Comparison of ENCODE assay signal across 33 cellular contexts in genomic region chr1:236130372-236130771, GRCh38.
"Had no signal": no experiment of that assay in that cellular context is flagged by ENCODE, and none has a peak within 500 bp of the region (broad histone marks: within the 10 kb centered on the region; RNA-seq: fewer than 3 reads in every experiment).

No MANE protein-coding gene starts in this region.

- H3K4me1 ChIP-seq: ascending aorta had no signal

- H3K36me3 ChIP-seq: ascending aorta, cardiac muscle cell had no signal

- H3K9me3 Mint-ChIP-seq: activated B cell treated with CpG ODN at 0.5 μM for 24 hours; activated CD4-positive, alpha-beta memory T cell treated with anti-CD3 and anti-CD28 coated beads for 36 hours; activated CD4-positive, alpha-beta T cell treated with anti-CD3 and anti-CD28 coated beads, Interleukin-2, amount 10 ng/mL, durations not matched to agents 24 days and 14 days; activated CD8-positive, alpha-beta T cell treated with anti-CD3 and anti-CD28 coated beads for 36 hours; activated naive CD4-positive, alpha-beta T cell treated with anti-CD3 and anti-CD28 coated beads, Interleukin-2, amount 10 ng/mL, durations not matched to agents 7 days and 5 days; activated naive CD4-positive, alpha-beta T cell treated with anti-CD3 and anti-CD28 coated beads, Interleukin-2, amount 50 U/mL, for 24 hours; activated naive CD8-positive, alpha-beta T cell treated with anti-CD3 and anti-CD28 coated beads, Interleukin-2, amount 10 ng/mL, durations not matched to agents 7 days and 5 days; activated naive CD8-positive, alpha-beta T cell treated with anti-CD3 and anti-CD28 coated beads, Interleukin-2, amount 50 U/mL, for 24 hours; activated T-cell treated with anti-CD3 and anti-CD28 coated beads, Interleukin-2, amount 50 U/mL, for 24 hours; activated T-helper 2 cell treated with anti-CD3 and anti-CD28 coated beads, Interferon-gamma antibody, Interleukin-2, Interleukin-4, amounts not matched to agents 10 μg/mL and 5 μg/mL and 100 μg/mL, durations not matched to agents 14 hours and 24 hours and 36 hours; central memory CD8-positive, alpha-beta T cell; T-cell; T-helper 2 cell treated with Interferon-gamma antibody and Interleukin-4, amounts not matched to agents 5 μg/mL and 100 μg/mL, for 36 hours had no signal

- H3K36me3 Mint-ChIP-seq: activated CD4-positive, alpha-beta memory T cell treated with anti-CD3 and anti-CD28 coated beads for 36 hours; activated naive CD4-positive, alpha-beta T cell treated with anti-CD3 and anti-CD28 coated beads, Interleukin-2, amount 10 ng/mL, durations not matched to agents 7 days and 5 days; activated naive CD4-positive, alpha-beta T cell treated with anti-CD3 and anti-CD28 coated beads, Interleukin-2, amount 50 U/mL, for 24 hours; activated naive CD8-positive, alpha-beta T cell; activated naive CD8-positive, alpha-beta T cell treated with anti-CD3 and anti-CD28 coated beads, Interleukin-2, amount 10 ng/mL, durations not matched to agents 7 days and 5 days; brain; T-cell had no signal

- H3K4me3 ChIP-seq: ascending aorta, cardiac muscle cell had no signal

- H3K27ac ChIP-seq: ascending aorta, cardiac muscle cell, VCaP had no signal

- H3K4me3 Mint-ChIP-seq: activated B cell treated with CpG ODN at 0.5 μM for 24 hours; activated CD4-positive, alpha-beta memory T cell treated with anti-CD3 and anti-CD28 coated beads for 36 hours; activated CD4-positive, alpha-beta T cell treated with anti-CD3 and anti-CD28 coated beads, Interleukin-2, amount 10 ng/mL, durations not matched to agents 24 days and 14 days; activated CD8-positive, alpha-beta T cell treated with anti-CD3 and anti-CD28 coated beads for 36 hours; activated naive CD4-positive, alpha-beta T cell treated with anti-CD3 and anti-CD28 coated beads, Interleukin-2, amount 10 ng/mL, durations not matched to agents 7 days and 5 days; activated naive CD4-positive, alpha-beta T cell treated with anti-CD3 and anti-CD28 coated beads, Interleukin-2, amount 50 U/mL, for 24 hours; activated naive CD8-positive, alpha-beta T cell; activated naive CD8-positive, alpha-beta T cell treated with anti-CD3 and anti-CD28 coated beads, Interleukin-2, amount 10 ng/mL, durations not matched to agents 7 days and 5 days; activated naive CD8-positive, alpha-beta T cell treated with anti-CD3 and anti-CD28 coated beads, Interleukin-2, amount 50 U/mL, for 24 hours; activated T-cell treated with anti-CD3 and anti-CD28 coated beads, Interleukin-2, amount 50 U/mL, for 24 hours; brain; central memory CD8-positive, alpha-beta T cell; T-cell; T-helper 17 cell; T-helper 2 cell treated with Interferon-gamma antibody and Interleukin-4, amounts not matched to agents 5 μg/mL and 100 μg/mL, for 36 hours had no signal

- H3K27me3 ChIP-seq: ascending aorta had no signal

- DNase-seq: activated B cell treated with CpG ODN at 0.5 μM for 24 hours; activated CD4-positive, alpha-beta memory T cell treated with anti-CD3 and anti-CD28 coated beads for 36 hours; activated CD4-positive, alpha-beta T cell treated with anti-CD3 and anti-CD28 coated beads for 4 hours; activated CD4-positive, alpha-beta T cell treated with anti-CD3 and anti-CD28 coated beads, Interleukin-2, amount 10 ng/mL, durations not matched to agents 24 days and 14 days; activated CD4-positive, alpha-beta T cell treated with anti-CD3 and anti-CD28 coated beads, Interleukin-2, amount 50 U/mL, for 1 hour; activated CD4-positive, alpha-beta T cell treated with anti-CD3 and anti-CD28 coated beads, Interleukin-2, amount 50 U/mL, for 4 hours; activated CD4-positive, CD25-positive, alpha-beta regulatory T cell treated with anti-CD3 and anti-CD28 coated beads, Interleukin-2, amount 50 U/mL, for 72 hours; activated CD8-positive, alpha-beta memory T cell treated with anti-CD3 and anti-CD28 coated beads, Interleukin-2, amount 50 U/mL, for 4 hours; activated CD8-positive, alpha-beta T cell treated with anti-CD3 and anti-CD28 coated beads for 36 hours; activated effector memory CD4-positive, alpha-beta T cell treated with Interleukin-2 at 50 U/mL for 16 hours; activated gamma-delta T cell; activated naive CD4-positive, alpha-beta T cell treated with anti-CD3 and anti-CD28 coated beads, Interleukin-2, amount 10 ng/mL, durations not matched to agents 7 days and 5 days; activated naive CD4-positive, alpha-beta T cell treated with Interleukin-2 at 50 U/mL for 16 hours; activated naive CD8-positive, alpha-beta T cell treated with anti-CD3 and anti-CD28 coated beads, Interleukin-2, amount 10 ng/mL, durations not matched to agents 7 days and 5 days; activated naive CD8-positive, alpha-beta T cell treated with anti-CD3 and anti-CD28 coated beads, Interleukin-2, amount 50 U/mL, for 24 hours; activated T-cell treated with anti-CD3 and anti-CD28 coated beads, Interleukin-2, amount 50 U/mL, for 24 hours; activated T-cell treated with anti-CD3 and anti-CD28 coated beads, Interleukin-2, amount 50 U/mL, for 48 hours; amygdala; anterior cingulate cortex; caudate nucleus; cerebellar nuclear complex; T-cell; T-helper 17 cell; T-helper 9 cell had no signal

- H3K4me1 Mint-ChIP-seq: activated CD4-positive, alpha-beta T cell treated with anti-CD3 and anti-CD28 coated beads, Interleukin-2, amount 10 ng/mL, durations not matched to agents 24 days and 14 days; activated naive CD4-positive, alpha-beta T cell treated with anti-CD3 and anti-CD28 coated beads, Interleukin-2, amount 10 ng/mL, durations not matched to agents 7 days and 5 days; activated naive CD4-positive, alpha-beta T cell treated with anti-CD3 and anti-CD28 coated beads, Interleukin-2, amount 50 U/mL, for 24 hours; activated naive CD8-positive, alpha-beta T cell treated with anti-CD3 and anti-CD28 coated beads, Interleukin-2, amount 10 ng/mL, durations not matched to agents 7 days and 5 days; activated naive CD8-positive, alpha-beta T cell treated with anti-CD3 and anti-CD28 coated beads, Interleukin-2, amount 50 U/mL, for 24 hours; central memory CD8-positive, alpha-beta T cell; T-cell; T-helper 17 cell had no signal

- H3K9me3 ChIP-seq: ascending aorta had no signal

- H3K27ac Mint-ChIP-seq: activated B cell treated with CpG ODN at 0.5 μM for 24 hours; activated CD4-positive, alpha-beta memory T cell treated with anti-CD3 and anti-CD28 coated beads for 36 hours; activated CD4-positive, alpha-beta T cell treated with anti-CD3 and anti-CD28 coated beads, Interleukin-2, amount 10 ng/mL, durations not matched to agents 24 days and 14 days; activated CD8-positive, alpha-beta T cell treated with anti-CD3 and anti-CD28 coated beads for 36 hours; activated naive CD4-positive, alpha-beta T cell treated with anti-CD3 and anti-CD28 coated beads, Interleukin-2, amount 10 ng/mL, durations not matched to agents 7 days and 5 days; activated naive CD4-positive, alpha-beta T cell treated with anti-CD3 and anti-CD28 coated beads, Interleukin-2, amount 50 U/mL, for 24 hours; activated naive CD8-positive, alpha-beta T cell; activated naive CD8-positive, alpha-beta T cell treated with anti-CD3 and anti-CD28 coated beads, Interleukin-2, amount 10 ng/mL, durations not matched to agents 7 days and 5 days; activated naive CD8-positive, alpha-beta T cell treated with anti-CD3 and anti-CD28 coated beads, Interleukin-2, amount 50 U/mL, for 24 hours; activated T-cell treated with anti-CD3 and anti-CD28 coated beads, Interleukin-2, amount 50 U/mL, for 24 hours; activated T-helper 2 cell treated with anti-CD3 and anti-CD28 coated beads, Interferon-gamma antibody, Interleukin-2, Interleukin-4, amounts not matched to agents 10 μg/mL and 5 μg/mL and 100 μg/mL, durations not matched to agents 14 hours and 24 hours and 36 hours; T-cell; T-helper 17 cell; T-helper 2 cell treated with Interferon-gamma antibody and Interleukin-4, amounts not matched to agents 5 μg/mL and 100 μg/mL, for 36 hours had no signal

- ATAC-seq: activated CD8-positive, alpha-beta T cell treated with anti-CD3 and anti-CD28 coated beads for 36 hours; activated naive CD8-positive, alpha-beta T cell treated with anti-CD3 and anti-CD28 coated beads, Interleukin-2, amount 50 U/mL, for 24 hours; T-cell; T-helper 17 cell had no signal
